ENCODE assay signal across 1 cellular context in the genomic region with DNA sequence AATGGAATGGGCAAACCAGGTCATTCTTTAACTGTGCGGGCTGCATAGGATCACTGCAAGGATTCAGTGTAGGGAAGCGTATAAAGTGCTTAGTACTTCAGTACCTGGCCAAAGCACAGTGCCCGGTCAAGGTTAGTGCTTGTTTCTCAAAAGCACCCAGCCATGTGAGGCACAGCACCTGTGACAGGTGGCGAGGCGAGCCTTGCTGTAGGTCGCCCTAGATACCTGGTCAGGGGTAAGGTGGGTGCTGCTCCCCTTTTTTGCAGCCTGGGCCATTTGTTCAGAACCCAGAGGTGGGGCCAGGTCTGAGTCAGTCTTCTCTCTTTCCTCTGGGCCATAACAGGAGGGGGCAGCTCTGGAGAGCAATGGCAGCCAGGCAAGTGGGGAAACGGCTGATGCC.
TF ChIP-seq lines count a peak whose summit lies in the region.

No MANE protein-coding gene starts in this region.

TF ChIP-seq in IMR-90, 13 proteins besides CTCF, POLR2A, EP300 and RAD21:
- TF ChIP-seq MAFK (IDR thresholded peaks at IDR 0.05; ENCODE audit: low read depth, low read length) (no peak), NFE2L2 (IDR thresholded peaks at IDR 0.05; ENCODE audit: low read depth, low read length) (no peak), CEBPB (IDR thresholded peaks at IDR 0.05; ENCODE audit: low read depth, low read length) (no peak), MXI1 (IDR thresholded peaks at IDR 0.05; ENCODE audit: borderline replicate concordance, low read depth, low read length) (no peak), SMC3 (IDR thresholded peaks at IDR 0.05; ENCODE audit: low read depth, low read length) (no peak), CHD1 (IDR thresholded peaks at IDR 0.05; ENCODE audit: low read depth, low read length) (no peak), FOS (IDR thresholded peaks at IDR 0.05; ENCODE audit: low read depth, low read length) (no peak)
- TF ChIP-seq, protein P1, sequence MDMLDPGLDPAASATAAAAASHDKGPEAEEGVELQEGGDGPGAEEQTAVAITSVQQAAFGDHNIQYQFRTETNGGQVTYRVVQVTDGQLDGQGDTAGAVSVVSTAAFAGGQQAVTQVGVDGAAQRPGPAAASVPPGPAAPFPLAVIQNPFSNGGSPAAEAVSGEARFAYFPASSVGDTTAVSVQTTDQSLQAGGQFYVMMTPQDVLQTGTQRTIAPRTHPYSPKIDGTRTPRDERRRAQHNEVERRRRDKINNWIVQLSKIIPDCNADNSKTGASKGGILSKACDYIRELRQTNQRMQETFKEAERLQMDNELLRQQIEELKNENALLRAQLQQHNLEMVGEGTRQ (IDR thresholded peaks at IDR 0.05; ENCODE audit: low read depth, low read length), result no peak
